1 cellular context compared by ENCODE assay signal in genomic region chr1:94734963-94735899, GRCh38.
A peak's percentile ranks its signal among the peaks of the same experiment; 100 is the strongest.
TF ChIP-seq lines count a peak whose summit lies in the region.

No MANE protein-coding gene starts in this region.

TF ChIP-seq in K562, 482 proteins besides CTCF, POLR2A, EP300 and RAD21 (continued from another document and continues in another):
- TF ChIP-seq CBX8 (IDR thresholded peaks at IDR 0.05; ENCODE audit: borderline replicate concordance, extremely low read depth, low read depth, low read length, poor library complexity, severe bottlenecking) (no peak), BCLAF1 (IDR thresholded peaks at IDR 0.05; ENCODE audit: borderline replicate concordance in 1 of 2, control insufficient read depth in 1 of 2, low read depth in 2 of 2, low read length in 1 of 2) (no peak), CTCFL (IDR thresholded peaks at IDR 0.05; ENCODE audit: borderline replicate concordance, insufficient read depth, low read depth, low read length, poor library complexity, severe bottlenecking) (no peak), TSC22D4 (tag; IDR thresholded peaks at IDR 0.05) (no peak), LCOR (CRISPR knock-in tag; IDR thresholded peaks at IDR 0.05) (no peak), ZBTB17 (CRISPR knock-in tag; IDR thresholded peaks at IDR 0.05) (no peak), ZNF586 (CRISPR knock-in tag; conservative IDR thresholded peaks at IDR 0.05) (no peak), CCNT2 (IDR thresholded peaks at IDR 0.05; ENCODE audit: borderline replicate concordance, extremely low read depth, insufficient read length, low read depth, low read length) (no peak), FOXK2 (conservative IDR thresholded peaks at IDR 0.05 in 1 of 2, IDR thresholded peaks at IDR 0.05 in 1 of 2; ENCODE audit: low read depth in 2 of 2) (no peak), SFPQ (IDR thresholded peaks at IDR 0.05; ENCODE audit: low read depth, low read length) (no peak), BRD4 (IDR thresholded peaks at IDR 0.05) (0 out of 2 replicates have a peak, but pooled peaks have one; percentile 25), ZNF518B (CRISPR knock-in tag; IDR thresholded peaks at IDR 0.05) (no peak), RBM22 (IDR thresholded peaks at IDR 0.05; ENCODE audit: low read depth, low read length, poor library complexity, severe bottlenecking) (no peak), FOXJ2 (tag; IDR thresholded peaks at IDR 0.05) (no peak), ZBTB2 (IDR thresholded peaks at IDR 0.05) (no peak), FOS (IDR thresholded peaks at IDR 0.05; ENCODE audit: extremely low read depth, insufficient read length) (peak; percentile 37), ZNF830 (CRISPR knock-in tag; IDR thresholded peaks at IDR 0.05) (no peak), PKNOX1 (IDR thresholded peaks at IDR 0.05) (peak; percentile 84), SLC30A9 (CRISPR knock-in tag; IDR thresholded peaks at IDR 0.05) (no peak), KDM2B (CRISPR knock-in tag; IDR thresholded peaks at IDR 0.05) (no peak), ATF7 (IDR thresholded peaks at IDR 0.05) (no peak), ESRRA (IDR thresholded peaks at IDR 0.05; ENCODE audit: borderline replicate concordance, low read depth) (no peak), ZC3H4 (CRISPR knock-in tag; IDR thresholded peaks at IDR 0.05; ENCODE audit: borderline replicate concordance) (no peak), MEIS2 (IDR thresholded peaks at IDR 0.05; ENCODE audit: partially characterized antibody) (peak; percentile 1), NFXL1 (CRISPR knock-in tag; IDR thresholded peaks at IDR 0.05) (no peak), MAZ (CRISPR knock-in tag; conservative IDR thresholded peaks at IDR 0.05 in 1 of 2, IDR thresholded peaks at IDR 0.05 in 1 of 2) (0 out of 4 replicates have a peak, but pooled peaks of 1 of the 2 experiments have one; percentile 23), POLR3A (IDR thresholded peaks at IDR 0.05; ENCODE audit: borderline replicate concordance, extremely low read depth, insufficient read depth, insufficient read length) (no peak), ZNF311 (CRISPR knock-in tag; IDR thresholded peaks at IDR 0.05) (no peak), MAFG (tag; conservative IDR thresholded peaks at IDR 0.05) (peak; percentile 87), NR2C2 (CRISPR knock-in tag; IDR thresholded peaks at IDR 0.05) (no peak), NR2C2 (tag; IDR thresholded peaks at IDR 0.05) (peak; percentile 28; the same call in 1 of the 2 replicates), RUNX1 (IDR thresholded peaks at IDR 0.05; ENCODE audit: low read depth) (no peak), NFIC (IDR thresholded peaks at IDR 0.05) (peak; percentile 18; the same call in 1 of the 2 replicates), CEBPB (tag; IDR thresholded peaks at IDR 0.05) (no peak), RCOR1 (IDR thresholded peaks at IDR 0.05; ENCODE audit: borderline replicate concordance in 1 of 2, low read depth in 2 of 2, low read length in 2 of 2) (peak in 1 of 2 experiments; percentile 40; a peak in 1 of 4 replicates), EHMT2 (IDR thresholded peaks at IDR 0.05) (no peak), TCF7L2 (IDR thresholded peaks at IDR 0.05; ENCODE audit: low read depth, low read length) (no peak)
- TF ChIP-seq, protein P1, sequence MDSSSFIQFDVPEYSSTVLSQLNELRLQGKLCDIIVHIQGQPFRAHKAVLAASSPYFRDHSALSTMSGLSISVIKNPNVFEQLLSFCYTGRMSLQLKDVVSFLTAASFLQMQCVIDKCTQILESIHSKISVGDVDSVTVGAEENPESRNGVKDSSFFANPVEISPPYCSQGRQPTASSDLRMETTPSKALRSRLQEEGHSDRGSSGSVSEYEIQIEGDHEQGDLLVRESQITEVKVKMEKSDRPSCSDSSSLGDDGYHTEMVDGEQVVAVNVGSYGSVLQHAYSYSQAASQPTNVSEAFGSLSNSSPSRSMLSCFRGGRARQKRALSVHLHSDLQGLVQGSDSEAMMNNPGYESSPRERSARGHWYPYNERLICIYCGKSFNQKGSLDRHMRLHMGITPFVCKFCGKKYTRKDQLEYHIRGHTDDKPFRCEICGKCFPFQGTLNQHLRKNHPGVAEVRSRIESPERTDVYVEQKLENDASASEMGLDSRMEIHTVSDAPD (CRISPR knock-in tag; IDR thresholded peaks at IDR 0.05), result no peak
- TF ChIP-seq, protein P2, sequence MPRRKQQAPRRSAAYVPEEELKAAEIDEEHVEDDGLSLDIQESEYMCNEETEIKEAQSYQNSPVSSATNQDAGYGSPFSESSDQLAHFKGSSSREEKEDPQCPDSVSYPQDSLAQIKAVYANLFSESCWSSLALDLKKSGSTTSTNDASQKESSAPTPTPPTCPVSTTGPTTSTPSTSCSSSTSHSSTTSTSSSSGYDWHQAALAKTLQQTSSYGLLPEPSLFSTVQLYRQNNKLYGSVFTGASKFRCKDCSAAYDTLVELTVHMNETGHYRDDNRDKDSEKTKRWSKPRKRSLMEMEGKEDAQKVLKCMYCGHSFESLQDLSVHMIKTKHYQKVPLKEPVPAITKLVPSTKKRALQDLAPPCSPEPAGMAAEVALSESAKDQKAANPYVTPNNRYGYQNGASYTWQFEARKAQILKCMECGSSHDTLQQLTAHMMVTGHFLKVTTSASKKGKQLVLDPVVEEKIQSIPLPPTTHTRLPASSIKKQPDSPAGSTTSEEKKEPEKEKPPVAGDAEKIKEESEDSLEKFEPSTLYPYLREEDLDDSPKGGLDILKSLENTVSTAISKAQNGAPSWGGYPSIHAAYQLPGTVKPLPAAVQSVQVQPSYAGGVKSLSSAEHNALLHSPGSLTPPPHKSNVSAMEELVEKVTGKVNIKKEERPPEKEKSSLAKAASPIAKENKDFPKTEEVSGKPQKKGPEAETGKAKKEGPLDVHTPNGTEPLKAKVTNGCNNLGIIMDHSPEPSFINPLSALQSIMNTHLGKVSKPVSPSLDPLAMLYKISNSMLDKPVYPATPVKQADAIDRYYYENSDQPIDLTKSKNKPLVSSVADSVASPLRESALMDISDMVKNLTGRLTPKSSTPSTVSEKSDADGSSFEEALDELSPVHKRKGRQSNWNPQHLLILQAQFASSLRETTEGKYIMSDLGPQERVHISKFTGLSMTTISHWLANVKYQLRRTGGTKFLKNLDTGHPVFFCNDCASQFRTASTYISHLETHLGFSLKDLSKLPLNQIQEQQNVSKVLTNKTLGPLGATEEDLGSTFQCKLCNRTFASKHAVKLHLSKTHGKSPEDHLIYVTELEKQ (CRISPR knock-in tag; IDR thresholded peaks at IDR 0.05), result no peak
- TF ChIP-seq, protein P3, sequence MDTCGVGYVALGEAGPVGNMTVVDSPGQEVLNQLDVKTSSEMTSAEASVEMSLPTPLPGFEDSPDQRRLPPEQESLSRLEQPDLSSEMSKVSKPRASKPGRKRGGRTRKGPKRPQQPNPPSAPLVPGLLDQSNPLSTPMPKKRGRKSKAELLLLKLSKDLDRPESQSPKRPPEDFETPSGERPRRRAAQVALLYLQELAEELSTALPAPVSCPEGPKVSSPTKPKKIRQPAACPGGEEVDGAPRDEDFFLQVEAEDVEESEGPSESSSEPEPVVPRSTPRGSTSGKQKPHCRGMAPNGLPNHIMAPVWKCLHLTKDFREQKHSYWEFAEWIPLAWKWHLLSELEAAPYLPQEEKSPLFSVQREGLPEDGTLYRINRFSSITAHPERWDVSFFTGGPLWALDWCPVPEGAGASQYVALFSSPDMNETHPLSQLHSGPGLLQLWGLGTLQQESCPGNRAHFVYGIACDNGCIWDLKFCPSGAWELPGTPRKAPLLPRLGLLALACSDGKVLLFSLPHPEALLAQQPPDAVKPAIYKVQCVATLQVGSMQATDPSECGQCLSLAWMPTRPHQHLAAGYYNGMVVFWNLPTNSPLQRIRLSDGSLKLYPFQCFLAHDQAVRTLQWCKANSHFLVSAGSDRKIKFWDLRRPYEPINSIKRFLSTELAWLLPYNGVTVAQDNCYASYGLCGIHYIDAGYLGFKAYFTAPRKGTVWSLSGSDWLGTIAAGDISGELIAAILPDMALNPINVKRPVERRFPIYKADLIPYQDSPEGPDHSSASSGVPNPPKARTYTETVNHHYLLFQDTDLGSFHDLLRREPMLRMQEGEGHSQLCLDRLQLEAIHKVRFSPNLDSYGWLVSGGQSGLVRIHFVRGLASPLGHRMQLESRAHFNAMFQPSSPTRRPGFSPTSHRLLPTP (IDR thresholded peaks at IDR 0.05; ENCODE audit: borderline replicate concordance, extremely low read depth, insufficient read length), result no peak
